2 cellular contexts compared by ENCODE assay signal in the genomic region with DNA sequence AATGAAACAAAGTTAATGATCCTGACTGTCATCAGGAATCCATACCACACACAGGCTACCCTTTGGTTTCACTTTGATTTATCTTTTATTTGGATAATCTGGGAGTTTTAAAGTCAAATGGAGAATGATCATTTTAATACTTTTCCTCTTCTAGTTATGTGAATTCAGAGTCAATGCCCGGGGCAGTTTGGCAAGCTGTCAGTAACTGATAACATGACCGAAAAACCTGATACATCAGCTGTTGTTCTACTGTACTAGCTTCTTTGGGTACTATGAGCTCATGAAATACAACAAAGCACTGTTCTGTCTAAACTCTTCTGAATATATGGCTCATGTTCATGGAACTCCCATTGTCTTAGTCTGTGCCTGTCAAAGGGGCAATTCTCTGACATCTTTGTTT.
TF ChIP-seq lines count a peak whose summit lies in the region.

No MANE protein-coding gene starts in this region.

TF ChIP-seq in IMR-90, 13 proteins besides CTCF, POLR2A, EP300 and RAD21:
- TF ChIP-seq, protein P1, sequence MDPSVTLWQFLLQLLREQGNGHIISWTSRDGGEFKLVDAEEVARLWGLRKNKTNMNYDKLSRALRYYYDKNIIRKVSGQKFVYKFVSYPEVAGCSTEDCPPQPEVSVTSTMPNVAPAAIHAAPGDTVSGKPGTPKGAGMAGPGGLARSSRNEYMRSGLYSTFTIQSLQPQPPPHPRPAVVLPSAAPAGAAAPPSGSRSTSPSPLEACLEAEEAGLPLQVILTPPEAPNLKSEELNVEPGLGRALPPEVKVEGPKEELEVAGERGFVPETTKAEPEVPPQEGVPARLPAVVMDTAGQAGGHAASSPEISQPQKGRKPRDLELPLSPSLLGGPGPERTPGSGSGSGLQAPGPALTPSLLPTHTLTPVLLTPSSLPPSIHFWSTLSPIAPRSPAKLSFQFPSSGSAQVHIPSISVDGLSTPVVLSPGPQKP (IDR thresholded peaks at IDR 0.05; ENCODE audit: borderline replicate concordance, low read depth, low read length) = no peak
- TF ChIP-seq FOS (IDR thresholded peaks at IDR 0.05; ENCODE audit: low read depth, low read length) (no peak), MAZ (IDR thresholded peaks at IDR 0.05; ENCODE audit: borderline replicate concordance, low read depth, low read length) (no peak), CHD1 (IDR thresholded peaks at IDR 0.05; ENCODE audit: low read depth, low read length) (no peak), MXI1 (IDR thresholded peaks at IDR 0.05; ENCODE audit: borderline replicate concordance, low read depth, low read length) (no peak), CEBPB (IDR thresholded peaks at IDR 0.05; ENCODE audit: low read depth, low read length) (no peak), RCOR1 (IDR thresholded peaks at IDR 0.05; ENCODE audit: insufficient replicate concordance, low read length) (no peak), NFE2L2 (IDR thresholded peaks at IDR 0.05; ENCODE audit: low read depth, low read length) (no peak), SMC3 (IDR thresholded peaks at IDR 0.05; ENCODE audit: low read depth, low read length) (no peak), RFX5 (IDR thresholded peaks at IDR 0.05; ENCODE audit: low read depth, low read length) (no peak), MAFK (IDR thresholded peaks at IDR 0.05; ENCODE audit: low read depth, low read length) (no peak), BHLHE40 (IDR thresholded peaks at IDR 0.05; ENCODE audit: low read depth, low read length) (no peak)
- TF ChIP-seq, protein P2, sequence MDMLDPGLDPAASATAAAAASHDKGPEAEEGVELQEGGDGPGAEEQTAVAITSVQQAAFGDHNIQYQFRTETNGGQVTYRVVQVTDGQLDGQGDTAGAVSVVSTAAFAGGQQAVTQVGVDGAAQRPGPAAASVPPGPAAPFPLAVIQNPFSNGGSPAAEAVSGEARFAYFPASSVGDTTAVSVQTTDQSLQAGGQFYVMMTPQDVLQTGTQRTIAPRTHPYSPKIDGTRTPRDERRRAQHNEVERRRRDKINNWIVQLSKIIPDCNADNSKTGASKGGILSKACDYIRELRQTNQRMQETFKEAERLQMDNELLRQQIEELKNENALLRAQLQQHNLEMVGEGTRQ (IDR thresholded peaks at IDR 0.05; ENCODE audit: low read depth, low read length) = no peak
TF ChIP-seq in IMR-90: peak in this region for 0.

TF ChIP-seq in HepG2, 621 proteins besides CTCF, POLR2A, EP300 and RAD21:
- TF ChIP-seq, protein P3, sequence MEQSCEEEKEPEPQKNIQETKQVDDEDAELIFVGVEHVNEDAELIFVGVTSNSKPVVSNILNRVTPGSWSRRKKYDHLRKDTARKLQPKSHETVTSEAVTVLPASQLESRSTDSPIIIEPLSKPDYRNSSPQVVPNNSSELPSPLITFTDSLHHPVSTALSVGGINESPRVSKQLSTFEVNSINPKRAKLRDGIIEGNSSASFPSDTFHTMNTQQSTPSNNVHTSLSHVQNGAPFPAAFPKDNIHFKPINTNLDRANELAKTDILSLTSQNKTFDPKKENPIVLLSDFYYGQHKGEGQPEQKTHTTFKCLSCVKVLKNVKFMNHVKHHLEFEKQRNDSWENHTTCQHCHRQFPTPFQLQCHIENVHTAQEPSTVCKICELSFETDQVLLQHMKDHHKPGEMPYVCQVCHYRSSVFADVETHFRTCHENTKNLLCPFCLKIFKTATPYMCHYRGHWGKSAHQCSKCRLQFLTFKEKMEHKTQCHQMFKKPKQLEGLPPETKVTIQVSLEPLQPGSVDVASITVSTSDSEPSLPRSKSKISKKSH (CRISPR knock-in tag; IDR thresholded peaks at IDR 0.05; ENCODE audit: borderline replicate concordance) = no peak
- TF ChIP-seq SOX13 (IDR thresholded peaks at IDR 0.05) (no peak), SOX13 (CRISPR knock-in tag; conservative IDR thresholded peaks at IDR 0.05 in 1 of 2, IDR thresholded peaks at IDR 0.05 in 1 of 2) (0 out of 4 replicates have a peak, but pooled peaks of 1 of the 2 experiments have one; percentile 13)
